In genomic region chr11:18019650-18020049, GRCh38 we compare ENCODE assay signal across 1 cellular context.
TF ChIP-seq lines count a peak whose summit lies in the region.

No MANE protein-coding gene starts in this region.

TF ChIP-seq in K562, 482 proteins besides CTCF, POLR2A, EP300 and RAD21 (continued from another document):
- TF ChIP-seq REST (CRISPR knock-in tag; IDR thresholded peaks at IDR 0.05; ENCODE audit: low read depth) (no peak), NFATC3 (IDR thresholded peaks at IDR 0.05) (no peak), HDGF (IDR thresholded peaks at IDR 0.05) (no peak), RHOXF2B (CRISPR knock-in tag; conservative IDR thresholded peaks at IDR 0.05) (no peak), NFIX (CRISPR knock-in tag; IDR thresholded peaks at IDR 0.05; ENCODE audit: low read depth) (no peak), CBX5 (IDR thresholded peaks at IDR 0.05; ENCODE audit: borderline replicate concordance, low read depth) (no peak), ZKSCAN1 (IDR thresholded peaks at IDR 0.05; ENCODE audit: low read depth, low read length) (no peak), LEF1 (IDR thresholded peaks at IDR 0.05) (no peak), ZBTB17 (CRISPR knock-in tag; IDR thresholded peaks at IDR 0.05) (no peak), ARID1B (IDR thresholded peaks at IDR 0.05) (no peak), ZBTB49 (CRISPR knock-in tag; IDR thresholded peaks at IDR 0.05; ENCODE audit: borderline replicate concordance) (no peak), CCAR2 (IDR thresholded peaks at IDR 0.05; ENCODE audit: low read depth, low read length) (no peak), MCM2 (IDR thresholded peaks at IDR 0.05; ENCODE audit: low read depth) (no peak), NR3C1 (CRISPR knock-in tag; IDR thresholded peaks at IDR 0.05) (no peak), CBX1 (IDR thresholded peaks at IDR 0.05; ENCODE audit: low read depth) (no peak), HOMEZ (CRISPR knock-in tag; IDR thresholded peaks at IDR 0.05) (no peak), POU5F1 (IDR thresholded peaks at IDR 0.05; ENCODE audit: borderline replicate concordance, low read depth, low read length, partially characterized antibody) (no peak), DMBX1 (CRISPR knock-in tag; IDR thresholded peaks at IDR 0.05; ENCODE audit: borderline replicate concordance) (no peak), HINFP (tag; conservative IDR thresholded peaks at IDR 0.05; ENCODE audit: low read depth) (no peak), MAFF (IDR thresholded peaks at IDR 0.05; ENCODE audit: low read length) (peak; percentile 19; the same call in 1 of the 2 replicates), TSC22D4 (tag; IDR thresholded peaks at IDR 0.05) (no peak), ESRRA (IDR thresholded peaks at IDR 0.05; ENCODE audit: borderline replicate concordance, low read depth) (no peak), SRSF3 (IDR thresholded peaks at IDR 0.05; ENCODE audit: insufficient read depth, low read length) (no peak), POLR2B (IDR thresholded peaks at IDR 0.05; ENCODE audit: low read depth, partially characterized antibody) (no peak), E2F3 (CRISPR knock-in tag; IDR thresholded peaks at IDR 0.05) (no peak), KDM2B (CRISPR knock-in tag; IDR thresholded peaks at IDR 0.05) (no peak), ZNF75A (CRISPR knock-in tag; IDR thresholded peaks at IDR 0.05) (no peak), GABPB2 (CRISPR knock-in tag; conservative IDR thresholded peaks at IDR 0.05) (no peak), ZNF316 (IDR thresholded peaks at IDR 0.05) (peak; percentile 71), C11orf30 (IDR thresholded peaks at IDR 0.05; ENCODE audit: low read depth) (peak; percentile 67), MAFG (tag; conservative IDR thresholded peaks at IDR 0.05) (0 out of 2 replicates have a peak, but pooled peaks have one; percentile 21)
